13 cellular contexts compared by ENCODE assay signal in genomic region chr10:86968994-86969355, GRCh38. TPM values are rescaled to one million over a fixed set of nuclear protein-coding genes. Genes with fewer than 3 reads are reported as not detected.
A peak's percentile ranks its signal among the peaks of the same experiment; 100 is the strongest.
DNase-seq lines count a peak whose midpoint lies in the region; ATAC-seq, FAIRE-seq and TF ChIP-seq lines count a peak whose summit lies in the region.
"Had no signal": no experiment of that assay in that cellular context is flagged by ENCODE, and none has a peak within 500 bp of the region (broad histone marks: within the 10 kb centered on the region; RNA-seq: fewer than 3 reads in every experiment).

No MANE protein-coding gene starts in this region.

- H3K14ac ChIP-seq in H1 (ENCODE audit: insufficient read length) (no peak overlapping the region), neuronal stem cell (ENCODE audit: low read length) (no peak overlapping the region)

- H3K79me1 ChIP-seq in H1 (ENCODE audit: low read depth, low read length) (no peaks in the 10 kb centered on the region), neuronal stem cell (ENCODE audit: low read depth, low read length) (no peaks in the 10 kb centered on the region)

- no peaks in the 10 kb centered on the region for H4K20me1 ChIP-seq in H1 (replicated peaks in 1 of 2; ENCODE audit: control insufficient read depth in 1 of 2, insufficient read depth in 2 of 2, low read length in 2 of 2)

- H4K91ac ChIP-seq in H1 (replicated peaks; ENCODE audit: insufficient read length, low read length) (peak overlapping the region; percentile 29), neuronal stem cell (ENCODE audit: low read depth, low read length, poor library complexity) (no peak overlapping the region)

- H3K4ac ChIP-seq in H1 (replicated peaks; ENCODE audit: insufficient read length, low read depth, low read length) (peak overlapping the region; percentile 35), neuronal stem cell (ENCODE audit: low read length) (no peak overlapping the region)

- H3K56ac ChIP-seq in H1 (replicated peaks; ENCODE audit: insufficient read length, low read depth, low read length) = no peak overlapping the region

- peaks cover 13% of the 10 kb centered on the region for H3K36me3 Mint-ChIP-seq in HFFc6 (ENCODE audit: low read depth)

- CTCF ChIA-PET in H1 (lab: Charles Lee; ENCODE audit: partially characterized antibody) = interaction anchor here (1.0 to 22.5 kb wide), 13 partner anchors 8 to 441 kb away, joined by 3 to 975 read pairs (median 5); partner anchors contain the start of genes MMRN2 and SNCG

- TF ChIP-seq CTCF in HFFc6 (IDR thresholded peaks at IDR 0.05) (no peak), H1 (IDR thresholded peaks at IDR 0.05; ENCODE audit: control extremely low read depth in 1 of 3, insufficient read depth in 1 of 3, low read depth in 1 of 3, low read length in 3 of 3) (no peak)

- H3K4me1 ChIP-seq in ACC112 (ENCODE audit: control insufficient read depth, insufficient read depth, low read length, unreplicated experiment) (peaks cover 47% of the 10 kb centered on the region), H1 (replicated peaks in 1 of 4; ENCODE audit: control insufficient read depth in 3 of 4, insufficient read depth in 4 of 4, low read length in 3 of 4) (peaks cover 4 to 36% (median 29%) of the 10 kb centered on the region in 4 experiments), neuronal stem cell (ENCODE audit: control insufficient read depth in 2 of 2, insufficient read depth in 1 of 2, low read depth in 1 of 2, low read length in 2 of 2) (peaks cover 15 to 27% of the 10 kb centered on the region in 2 donors)

- H2BK5ac ChIP-seq in H1 (ENCODE audit: low read depth, low read length) = no peak overlapping the region
- H2BK5ac ChIP-seq in neuronal stem cell (ENCODE audit: low read length) = peak overlapping the region; percentile 19

- 0 out of 2 replicates have a peak overlapping the region, but pooled peaks have one; percentile 83 for H2BK15ac ChIP-seq in H1 (ENCODE audit: low read length)
- peak overlapping the region; percentile 51 for H2BK15ac ChIP-seq in neuronal stem cell (ENCODE audit: low read length)

- peaks cover 9% of the 10 kb centered on the region; the same call in 1 of the 2 replicates for H3K27me3 Mint-ChIP-seq in HFFc6 (ENCODE audit: insufficient read depth)

- no peak overlapping the region for H2BK20ac ChIP-seq in H1 (ENCODE audit: low read length)

- no peaks in the 10 kb centered on the region for H3K27me3 ChIP-seq in ACC112 (ENCODE audit: insufficient read depth, low read length)
- peaks cover 1 to 20% (median 16%) of the 10 kb centered on the region in 4 experiments for H3K27me3 ChIP-seq in H1 (replicated peaks in 1 of 4; ENCODE audit: control insufficient read depth in 3 of 4, extremely low read depth in 1 of 4, insufficient read depth in 3 of 4, low read length in 3 of 4)
- H3K27me3 ChIP-seq in neuronal stem cell (ENCODE audit: control insufficient read depth in 3 of 3, insufficient read depth in 3 of 3, low read depth in 1 of 3, low read length in 3 of 3) = peaks cover 0 to 6% (median 0%) of the 10 kb centered on the region in 3 experiments
- H3K27me3 ChIP-seq: brain microvascular endothelial cell had no signal

- H3K23me2 ChIP-seq in H1 (ENCODE audit: low read depth, low read length) = peaks cover 12% of the 10 kb centered on the region; the same call in 1 of the 2 replicates

- H2AFZ ChIP-seq in ACC112 (ENCODE audit: low read length, unreplicated experiment) = no peak overlapping the region
- H2AFZ ChIP-seq in H1 (ENCODE audit: low read length) = no peak overlapping the region
- peak overlapping the region; percentile 91 for H2AFZ ChIP-seq in neuronal stem cell (ENCODE audit: low read length)

- DNase-seq in HFFc6 (no peak), H1 (ENCODE audit: low read depth in 1 of 2, low spot score in 2 of 2) (no peak), neuronal stem cell (ENCODE audit: low spot score) (no peak), NCI-H1048 (lab: John Stamatoyannopoulos, UW) (no peak), NCI-H128 (lab: John Stamatoyannopoulos, UW; ENCODE audit: unreplicated experiment) (no peak)
- DNase-seq: brain microvascular endothelial cell; DND-41; Kasumi-1; NCI-H774; stimulated activated naive CD8-positive, alpha-beta T cell treated with anti-CD3 and anti-CD28 coated beads, Interleukin-15, amount 100 ng/mL, for 72 hours had no signal

- H3K9ac ChIP-seq in H1 (replicated peaks in 1 of 4; ENCODE audit: extremely low read depth in 1 of 4, low read depth in 3 of 4, low read length in 3 of 4) (no peak overlapping the region), neuronal stem cell (ENCODE audit: low read depth, low read length, poor library complexity) (no peak overlapping the region)

- no peak for TF ChIP-seq RAD21 in H1 (IDR thresholded peaks at IDR 0.05 in 1 of 2, conservative IDR thresholded peaks at IDR 0.05 in 1 of 2; ENCODE audit: low read depth in 2 of 2, low read length in 2 of 2)

- POLR2A ChIA-PET in H1 (lab: Charles Lee; ENCODE audit: partially characterized antibody) = interaction anchor here (1.9 to 3.2 kb wide), 3 partner anchors 8 to 37 kb away, joined by 5 to 14 read pairs (median 14); no protein-coding TSS in a partner anchor

- no peak for FAIRE-seq in H1 (lab: Jason Lieb, UNC)

- H4K5ac ChIP-seq in H1 (ENCODE audit: insufficient read length, low read depth, low read length) = no peak overlapping the region

- H3K4me3 Mint-ChIP-seq in HFFc6 = peak overlapping the region; percentile 90

- H3K23ac ChIP-seq in H1 (ENCODE audit: insufficient read length) = no peak overlapping the region
- no peak overlapping the region for H3K23ac ChIP-seq in neuronal stem cell (ENCODE audit: low read depth, low read length, poor library complexity)

- ATAC-seq in HG03108 (IDR thresholded peaks at IDR 0.05; ENCODE audit: unreplicated experiment) (no peak), GM18858 (IDR thresholded peaks at IDR 0.05; ENCODE audit: unreplicated experiment) (no peak)
- ATAC-seq: stimulated activated naive CD8-positive, alpha-beta T cell treated with anti-CD3 and anti-CD28 coated beads, Interleukin-15, amount 100 ng/mL, for 72 hours had no signal

- no peak for TF ChIP-seq POLR2A in H1 (IDR thresholded peaks at IDR 0.05; ENCODE audit: control extremely low read depth in 1 of 2, low read depth in 2 of 2, low read length in 2 of 2)

- H4K8ac ChIP-seq in H1 (ENCODE audit: extremely low read depth, insufficient read depth, low read length) = no peak overlapping the region
- H4K8ac ChIP-seq in neuronal stem cell (ENCODE audit: low read depth, low read length) = no peak overlapping the region

- no peaks in the 10 kb centered on the region for H3K9me3 Mint-ChIP-seq in HFFc6
- H3K9me3 Mint-ChIP-seq: stimulated activated naive CD8-positive, alpha-beta T cell treated with anti-CD3 and anti-CD28 coated beads, Interleukin-15, amount 100 ng/mL, for 72 hours had no signal

- peaks cover 62% of the 10 kb centered on the region for H3K4me1 Mint-ChIP-seq in HFFc6 (ENCODE audit: low read depth)

- H3K4me3 ChIP-seq in ACC112 (ENCODE audit: low read depth, low read length) (peak overlapping the region; percentile 86), H1 (ENCODE audit: extremely low read depth in 1 of 4, insufficient read depth in 2 of 4, low read depth in 3 of 4, low read length in 4 of 4) (no peak overlapping the region), neuronal stem cell (ENCODE audit: low read length in 2 of 2) (no peak overlapping the region)

- H2BK120ac ChIP-seq in H1 (replicated peaks; ENCODE audit: low read depth, low read length) (no peak overlapping the region), neuronal stem cell (ENCODE audit: low read depth, low read length) (no peak overlapping the region)

- H3K9me3 ChIP-seq in H1 (ENCODE audit: insufficient read depth in 2 of 2, low read depth in 1 of 2, low read length in 1 of 2) (no peaks in the 10 kb centered on the region), neuronal stem cell (replicated peaks in 1 of 2; ENCODE audit: control insufficient read depth in 2 of 2, insufficient read depth in 1 of 2, low read depth in 1 of 2, low read length in 2 of 2) (peaks cover 0 to 6% of the 10 kb centered on the region in 2 donors)

- no peak for TF ChIP-seq EP300 in H1 (IDR thresholded peaks at IDR 0.05; ENCODE audit: borderline replicate concordance in 1 of 2, low read depth in 2 of 2, low read length in 2 of 2)

- H3K36me3 ChIP-seq in ACC112 (ENCODE audit: insufficient read depth, low read length) = no peaks in the 10 kb centered on the region
- no peaks in the 10 kb centered on the region for H3K36me3 ChIP-seq in H1 (ENCODE audit: control insufficient read depth in 2 of 4, insufficient read depth in 4 of 4, low read length in 3 of 4)
- H3K36me3 ChIP-seq in neuronal stem cell (replicated peaks in 1 of 2; ENCODE audit: control insufficient read depth in 2 of 2, insufficient read depth in 2 of 2, low read length in 2 of 2) = no peaks in the 10 kb centered on the region
- H3K36me3 ChIP-seq: brain microvascular endothelial cell had no signal

- 95% methylated on average over 9 of the region's 9 CpGs; no CpG with 5 or more reads in 1 of the 2 experiments for WGBS in H1 (ENCODE audit: extremely low coverage in 1 of 2, insufficient coverage in 1 of 2, insufficient read length in 1 of 2, insufficient replicate concordance in 2 of 2, low coverage in 1 of 2, low lambda C conversion rate in 2 of 2, missing lambda C conversion rate in 1 of 2), 2 experiments
- no CpG with 5 or more reads among the region's 9 CpGs for WGBS in neuronal stem cell (ENCODE audit: extremely low coverage in 2 of 2, insufficient read length in 2 of 2, insufficient replicate concordance in 1 of 2), 2 donors

- H3K79me2 ChIP-seq in ACC112 (ENCODE audit: control insufficient read depth, insufficient read depth, low read length, unreplicated experiment) = no peaks in the 10 kb centered on the region
- no peaks in the 10 kb centered on the region for H3K79me2 ChIP-seq in H1 (ENCODE audit: control insufficient read depth in 1 of 2, insufficient read depth in 2 of 2, low read length in 2 of 2)

- H3K27ac ChIP-seq in ACC112 (ENCODE audit: low read depth, low read length) (no peak overlapping the region), H1 (ENCODE audit: low read depth, low read length) (no peak overlapping the region), neuronal stem cell (replicated peaks; ENCODE audit: low read length) (no peak overlapping the region)
- H3K27ac ChIP-seq: brain microvascular endothelial cell had no signal

- H3K27ac Mint-ChIP-seq in HFFc6 = peak overlapping the region; percentile 100
- H3K27ac Mint-ChIP-seq: stimulated activated naive CD8-positive, alpha-beta T cell treated with anti-CD3 and anti-CD28 coated beads, Interleukin-15, amount 100 ng/mL, for 72 hours had no signal

- H2BK12ac ChIP-seq in H1 (ENCODE audit: low read depth, low read length) (peak overlapping the region; percentile 43; the same call in 1 of the 2 replicates), neuronal stem cell (ENCODE audit: low read length) (peak overlapping the region; percentile 49)

- H2AK5ac ChIP-seq in H1 (ENCODE audit: low read depth, low read length) = no peak overlapping the region
- peak overlapping the region; percentile 88 for H2AK5ac ChIP-seq in neuronal stem cell (ENCODE audit: low read depth, low read length)

- H3K18ac ChIP-seq in H1 (ENCODE audit: extremely low read depth, low read length) (no peak overlapping the region), neuronal stem cell (ENCODE audit: low read length) (peak overlapping the region; percentile 11)

- H3K4me2 ChIP-seq in H1 (ENCODE audit: insufficient read depth in 1 of 2, low read depth in 2 of 2, low read length in 2 of 2) (no peak overlapping the region), neuronal stem cell (ENCODE audit: insufficient read depth, low read length, poor library complexity, severe bottlenecking) (no peak overlapping the region)

RNA-seq across cellular contexts. Expression of gene ADIRF, which starts 0.7 kb away (rescaled TPM):
- total RNA-seq in HFFc6 (2021; fragmentation: NEBNext Ultra II Directional; extraction: Animal tissue kit (Norgen Biotek cat#: 25700)) = 100 to 1,000 TPM in 4 of 6 experiments, 10 to 100 TPM in 2; 68.5 to 169 (median 145) TPM
- not detected in 2 replicates for total RNA-seq in H1 (2021; fragmentation: NEBNext Ultra II Directional; extraction: Animal tissue kit (Norgen Biotek cat#: 25700))
- polyA plus RNA-seq in H1 (2011; rRNA removed) = not detected in 2 replicates
- polyA plus RNA-seq in H1 (2011; cell fraction: cytosol; rRNA removed) = not detected
- not detected for polyA plus RNA-seq in H1 (2011; cell fraction: nucleus; rRNA removed)
- polyA plus RNA-seq in H1 (2012, experiment 1 of 2) = not detected in 4 replicates
- polyA plus RNA-seq in H1 (2012, experiment 2 of 2) = not detected
- polyA plus RNA-seq in H1 (2013, experiment 1 of 2) = 0.08 TPM
- polyA plus RNA-seq in H1 (2013, experiment 2 of 2) = 0.20 TPM
- not detected in 2 replicates for polyA minus RNA-seq in H1 (2011; rRNA and poly(A)+ RNA removed)
- not detected for polyA minus RNA-seq in H1 (2011; cell fraction: cytosol; rRNA and poly(A)+ RNA removed)
- not detected for polyA minus RNA-seq in H1 (2011; cell fraction: nucleus; rRNA and poly(A)+ RNA removed)
- polyA plus RNA-seq in neuronal stem cell (2013, experiment 1 of 2) = 0.18 TPM
- polyA plus RNA-seq in neuronal stem cell (2013, experiment 2 of 2) = 0.29 TPM

RNA-seq across cellular contexts. Expression of gene SNCG, which starts 10.6 kb away (rescaled TPM):
- total RNA-seq in HFFc6 (2021; fragmentation: NEBNext Ultra II Directional; extraction: Animal tissue kit (Norgen Biotek cat#: 25700)) = 1 to 10 TPM; 2.6 to 4.5 (median 3.3) TPM
- total RNA-seq in H1 (2021; fragmentation: NEBNext Ultra II Directional; extraction: Animal tissue kit (Norgen Biotek cat#: 25700)) = 4.4 and 4.8 TPM in 2 replicates
- 12.2 and 14.6 TPM in 2 replicates for polyA plus RNA-seq in H1 (2011; rRNA removed)
- polyA plus RNA-seq in H1 (2011; cell fraction: cytosol; rRNA removed) = 22.4 TPM
- 13.2 TPM for polyA plus RNA-seq in H1 (2011; cell fraction: nucleus; rRNA removed)
- polyA plus RNA-seq in H1 (2012, experiment 1 of 2) = 6.8 to 14.9 TPM (median 10.7 TPM) in 4 replicates
- 8.0 TPM for polyA plus RNA-seq in H1 (2012, experiment 2 of 2)
- 6.2 TPM for polyA plus RNA-seq in H1 (2013, experiment 1 of 2)
- polyA plus RNA-seq in H1 (2013, experiment 2 of 2) = 5.9 TPM
- 0.88 and 3.1 TPM in 2 replicates for polyA minus RNA-seq in H1 (2011; rRNA and poly(A)+ RNA removed)
- 3.0 TPM for polyA minus RNA-seq in H1 (2011; cell fraction: cytosol; rRNA and poly(A)+ RNA removed)
- polyA minus RNA-seq in H1 (2011; cell fraction: nucleus; rRNA and poly(A)+ RNA removed) = 4.1 TPM
- 0.21 TPM for polyA plus RNA-seq in neuronal stem cell (2013, experiment 1 of 2)
- polyA plus RNA-seq in neuronal stem cell (2013, experiment 2 of 2) = 0.29 TPM

RNA-seq across cellular contexts. Expression of gene MMRN2, which starts 11.6 kb away (rescaled TPM):
- 1 to 10 TPM in 3 of 6 experiments, under 1 TPM in 3; 0.66 to 1.5 (median 1.2) TPM for total RNA-seq in HFFc6 (2021; fragmentation: NEBNext Ultra II Directional; extraction: Animal tissue kit (Norgen Biotek cat#: 25700))
- total RNA-seq in H1 (2021; fragmentation: NEBNext Ultra II Directional; extraction: Animal tissue kit (Norgen Biotek cat#: 25700)) = 0.96 and 1.2 TPM in 2 replicates
- polyA plus RNA-seq in H1 (2011; rRNA removed) = 1.1 and 1.2 TPM in 2 replicates
- 3.0 TPM for polyA plus RNA-seq in H1 (2011; cell fraction: cytosol; rRNA removed)
- polyA plus RNA-seq in H1 (2011; cell fraction: nucleus; rRNA removed) = 2.9 TPM
- polyA plus RNA-seq in H1 (2012, experiment 1 of 2) = 0.52 to 2.5 TPM (median 2.0 TPM) in 4 replicates
- 0.93 TPM for polyA plus RNA-seq in H1 (2012, experiment 2 of 2)
- polyA plus RNA-seq in H1 (2013, experiment 1 of 2) = 2.1 TPM
- polyA plus RNA-seq in H1 (2013, experiment 2 of 2) = 1.8 TPM
- 2.3 and 2.7 TPM in 2 replicates for polyA minus RNA-seq in H1 (2011; rRNA and poly(A)+ RNA removed)
- polyA minus RNA-seq in H1 (2011; cell fraction: cytosol; rRNA and poly(A)+ RNA removed) = 1.1 TPM
- polyA minus RNA-seq in H1 (2011; cell fraction: nucleus; rRNA and poly(A)+ RNA removed) = 1.4 TPM
- polyA plus RNA-seq in neuronal stem cell (2013, experiment 1 of 2) = 0.52 TPM
- 0.40 TPM for polyA plus RNA-seq in neuronal stem cell (2013, experiment 2 of 2)

RNA-seq across cellular contexts. Expression of gene FAM25A, which starts 51.1 kb away (rescaled TPM):
- total RNA-seq in HFFc6 (2021; fragmentation: NEBNext Ultra II Directional; extraction: Animal tissue kit (Norgen Biotek cat#: 25700)) = not detected
- total RNA-seq in H1 (2021; fragmentation: NEBNext Ultra II Directional; extraction: Animal tissue kit (Norgen Biotek cat#: 25700)) = not detected in 2 replicates
- polyA plus RNA-seq in H1 (2011; rRNA removed) = not detected in 2 replicates
- not detected for polyA plus RNA-seq in H1 (2011; cell fraction: cytosol; rRNA removed)
- polyA plus RNA-seq in H1 (2011; cell fraction: nucleus; rRNA removed) = not detected
- not detected in 4 replicates for polyA plus RNA-seq in H1 (2012, experiment 1 of 2)
- polyA plus RNA-seq in H1 (2012, experiment 2 of 2) = not detected
- not detected for polyA plus RNA-seq in H1 (2013, experiment 1 of 2)
- not detected for polyA plus RNA-seq in H1 (2013, experiment 2 of 2)
- not detected in 2 replicates for polyA minus RNA-seq in H1 (2011; rRNA and poly(A)+ RNA removed)
- polyA minus RNA-seq in H1 (2011; cell fraction: cytosol; rRNA and poly(A)+ RNA removed) = not detected
- polyA minus RNA-seq in H1 (2011; cell fraction: nucleus; rRNA and poly(A)+ RNA removed) = not detected
- not detected for polyA plus RNA-seq in neuronal stem cell (2013, experiment 1 of 2)
- polyA plus RNA-seq in neuronal stem cell (2013, experiment 2 of 2) = not detected

Comparison
In these comparisons a context has a peak if more than half of its experiments do, and no peak if none do; other contexts are left out.
1. RNA of gene ADIRF, which starts 0.7 kb away (total RNA-seq): 68.5 to 169 TPM in HFFc6; not detected in H1; every median in the first group is over 10 times any median in the second.